ENCODE assay signal across 1 cellular context in the genomic region with DNA sequence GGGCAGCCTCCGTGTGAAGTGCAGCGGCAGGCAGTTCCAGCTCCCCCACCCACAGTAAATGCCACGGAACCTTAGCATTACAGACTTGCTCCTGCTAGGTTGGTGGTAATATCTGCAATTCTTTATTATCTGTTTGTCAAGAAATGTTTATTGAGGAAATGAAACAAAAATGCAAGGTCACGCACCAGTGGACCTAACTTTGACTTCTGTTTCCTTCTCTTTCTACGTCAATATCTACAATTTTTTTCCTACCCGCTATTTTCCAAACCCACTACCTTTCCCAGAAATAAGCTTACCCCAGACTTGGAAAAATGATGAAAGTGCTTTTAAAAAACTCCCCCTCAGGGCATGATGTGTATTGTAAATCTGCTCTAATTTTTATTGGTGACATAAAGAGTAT.
TF ChIP-seq lines count a peak whose summit lies in the region.

No MANE protein-coding gene starts in this region.

TF ChIP-seq in endothelial cell of umbilical vein, 7 proteins besides CTCF, POLR2A, EP300 and RAD21:
- no peak for TF ChIP-seq FOS (IDR thresholded peaks at IDR 0.05; ENCODE audit: borderline replicate concordance, insufficient read depth, low read length)
- no peak for TF ChIP-seq JUN (IDR thresholded peaks at IDR 0.05; ENCODE audit: borderline replicate concordance, insufficient read depth, insufficient read length, low read depth)
- no peak for TF ChIP-seq EZH2 (IDR thresholded peaks at IDR 0.05; ENCODE audit: borderline replicate concordance, low read depth, low read length, severe bottlenecking)
- no peak for TF ChIP-seq GATA2 (IDR thresholded peaks at IDR 0.05; ENCODE audit: insufficient read depth, insufficient read length, low read depth, low read length)
TF ChIP-seq in endothelial cell of umbilical vein: peak in this region for 0.
